1 cellular context compared by ENCODE assay signal in the genomic region with DNA sequence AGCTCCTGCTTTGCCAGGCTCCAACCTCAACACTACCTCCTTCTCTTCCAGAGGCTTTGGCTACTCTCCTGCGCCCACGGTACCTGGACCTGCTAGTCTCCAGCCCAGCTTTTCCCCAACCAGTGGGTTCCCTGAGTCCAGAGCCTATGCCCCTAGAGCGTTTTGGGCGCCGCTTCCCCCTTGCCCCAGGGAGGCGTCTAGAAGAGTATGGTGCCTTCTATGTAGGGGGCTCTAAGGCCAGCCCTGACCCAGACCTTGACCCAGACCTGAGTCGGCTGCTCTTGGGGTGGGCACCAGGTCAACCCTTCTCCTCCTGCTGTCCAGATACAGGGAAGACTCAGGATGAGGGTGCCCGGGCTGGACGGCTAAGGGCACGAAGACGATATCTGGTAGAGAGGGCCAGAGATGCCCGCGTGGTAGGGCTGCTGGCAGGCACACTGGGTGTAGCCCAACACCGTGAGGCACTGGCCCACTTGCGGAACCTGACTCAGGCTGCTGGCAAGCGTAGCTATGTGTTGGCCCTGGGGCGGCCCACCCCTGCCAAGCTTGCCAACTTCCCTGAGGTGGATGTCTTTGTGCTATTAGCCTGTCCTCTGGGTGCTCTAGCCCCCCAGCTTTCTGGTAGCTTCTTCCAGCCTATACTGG.
TF ChIP-seq lines count a peak whose summit lies in the region.

No MANE protein-coding gene starts in this region.

TF ChIP-seq in GM12878, 131 proteins besides CTCF, POLR2A, EP300 and RAD21 (continued from another document):
- TF ChIP-seq, protein P1, sequence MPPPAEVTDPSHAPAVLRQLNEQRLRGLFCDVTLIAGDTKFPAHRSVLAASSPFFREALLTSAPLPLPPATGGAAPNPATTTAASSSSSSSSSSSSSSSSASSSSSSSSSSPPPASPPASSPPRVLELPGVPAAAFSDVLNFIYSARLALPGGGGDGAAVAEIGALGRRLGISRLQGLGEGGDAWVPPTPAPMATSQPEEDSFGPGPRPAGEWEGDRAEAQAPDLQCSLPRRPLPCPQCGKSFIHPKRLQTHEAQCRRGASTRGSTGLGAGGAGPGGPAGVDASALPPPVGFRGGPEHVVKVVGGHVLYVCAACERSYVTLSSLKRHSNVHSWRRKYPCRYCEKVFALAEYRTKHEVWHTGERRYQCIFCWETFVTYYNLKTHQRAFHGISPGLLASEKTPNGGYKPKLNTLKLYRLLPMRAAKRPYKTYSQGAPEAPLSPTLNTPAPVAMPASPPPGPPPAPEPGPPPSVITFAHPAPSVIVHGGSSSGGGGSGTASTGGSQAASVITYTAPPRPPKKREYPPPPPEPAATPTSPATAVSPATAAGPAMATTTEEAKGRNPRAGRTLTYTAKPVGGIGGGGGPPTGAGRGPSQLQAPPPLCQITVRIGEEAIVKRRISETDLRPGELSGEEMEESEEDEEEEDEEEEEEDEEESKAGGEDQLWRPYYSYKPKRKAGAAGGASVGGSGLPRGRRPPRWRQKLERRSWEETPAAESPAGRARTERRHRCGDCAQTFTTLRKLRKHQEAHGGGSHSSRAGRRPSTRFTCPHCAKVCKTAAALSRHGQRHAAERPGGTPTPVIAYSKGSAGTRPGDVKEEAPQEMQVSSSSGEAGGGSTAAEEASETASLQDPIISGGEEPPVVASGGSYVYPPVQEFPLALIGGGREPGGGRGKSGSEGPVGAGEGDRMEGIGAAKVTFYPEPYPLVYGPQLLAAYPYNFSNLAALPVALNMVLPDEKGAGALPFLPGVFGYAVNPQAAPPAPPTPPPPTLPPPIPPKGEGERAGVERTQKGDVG (CRISPR knock-in tag; IDR thresholded peaks at IDR 0.05): no peak
- TF ChIP-seq BCLAF1 (IDR thresholded peaks at IDR 0.05) (no peak), BMI1 (IDR thresholded peaks at IDR 0.05; ENCODE audit: borderline replicate concordance) (no peak), BHLHE40 (IDR thresholded peaks at IDR 0.05; ENCODE audit: borderline replicate concordance in 1 of 2, low read depth in 2 of 2, low read length in 1 of 2) (no peak)
TF ChIP-seq in GM12878: peak in this region for 0.
